ENCODE assay signal across 27 cellular contexts in the genomic region with DNA sequence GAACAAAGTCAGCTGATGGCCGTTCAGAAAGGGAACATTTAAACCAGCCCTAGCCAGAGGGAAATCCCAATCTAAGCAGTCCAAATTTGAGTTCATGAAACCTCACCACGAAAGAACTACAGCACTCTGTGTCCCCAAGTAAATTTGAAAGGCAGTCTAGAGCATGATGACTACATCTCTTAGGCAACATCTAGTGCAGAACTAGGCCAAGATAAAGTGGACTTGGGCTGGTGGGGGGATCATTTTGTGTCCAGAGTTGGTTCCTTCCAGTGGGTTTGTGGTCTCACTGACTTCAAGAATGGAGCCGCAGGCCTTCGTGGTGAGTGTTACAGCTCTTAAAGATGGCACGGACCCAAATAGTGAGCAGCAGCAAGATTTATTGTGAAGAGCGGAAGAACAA.
"Had no signal": no experiment of that assay in that cellular context is flagged by ENCODE, and none has a peak within 500 bp of the region (broad histone marks: within the 10 kb centered on the region; RNA-seq: fewer than 3 reads in every experiment).

No MANE protein-coding gene starts in this region.

- H3K27ac ChIP-seq: body of pancreas, colonic mucosa had no signal

- H3K36me3 ChIP-seq: colonic mucosa had no signal

- H3K4me1 ChIP-seq: body of pancreas, colonic mucosa had no signal

- DNase-seq: activated CD4-positive, alpha-beta memory T cell treated with anti-CD3 and anti-CD28 coated beads for 36 hours; activated CD4-positive, alpha-beta T cell treated with anti-CD3 and anti-CD28 coated beads for 36 hours; activated CD4-positive, alpha-beta T cell treated with anti-CD3 and anti-CD28 coated beads, Interleukin-2, amount 10 ng/mL, durations not matched to agents 24 days and 14 days; activated CD4-positive, CD25-positive, alpha-beta regulatory T cell; activated CD4-positive, CD25-positive, alpha-beta regulatory T cell treated with anti-CD3 and anti-CD28 coated beads, Interleukin-2, amount 50 U/mL, for 72 hours; activated CD8-positive, alpha-beta memory T cell treated with anti-CD3 and anti-CD28 coated beads, Interleukin-2, amount 10 ng/mL, durations not matched to agents 7 days and 5 days; activated CD8-positive, alpha-beta memory T cell treated with anti-CD3 and anti-CD28 coated beads, Interleukin-2, amount 50 U/mL, for 4 hours; activated CD8-positive, alpha-beta T cell treated with anti-CD3 and anti-CD28 coated beads, Interleukin-2, amount 10 ng/mL, durations not matched to agents 7 days and 5 days; activated gamma-delta T cell; activated naive CD4-positive, alpha-beta T cell; activated naive CD4-positive, alpha-beta T cell treated with anti-CD3 and anti-CD28 coated beads, Interleukin-2, amount 10 ng/mL, durations not matched to agents 7 days and 5 days; activated naive CD8-positive, alpha-beta T cell treated with anti-CD3 and anti-CD28 coated beads, Interleukin-2, amount 10 ng/mL, durations not matched to agents 7 days and 5 days; activated T-cell treated with anti-CD3 and anti-CD28 coated beads, Interleukin-2, amount 50 U/mL, for 24 hours; activated T-cell treated with anti-CD3 and anti-CD28 coated beads, Interleukin-2, amount 50 U/mL, for 72 hours; amniotic stem cell; anterior cingulate cortex; body of pancreas; caudate nucleus; colonic mucosa; effector CD8-positive, alpha-beta T cell; endodermal cell; foreskin fibroblast; head of caudate nucleus; T-helper 2 cell had no signal

- H3K27me3 ChIP-seq: body of pancreas, colonic mucosa had no signal

- FAIRE-seq: frontal cortex had no signal

- H3K4me3 ChIP-seq: body of pancreas, colonic mucosa had no signal

- ATAC-seq: activated CD4-positive, alpha-beta T cell treated with anti-CD3 and anti-CD28 coated beads for 36 hours; activated CD8-positive, alpha-beta memory T cell treated with anti-CD3 and anti-CD28 coated beads, Interleukin-2, amount 10 ng/mL, durations not matched to agents 7 days and 5 days; activated CD8-positive, alpha-beta T cell treated with anti-CD3 and anti-CD28 coated beads, Interleukin-2, amount 10 ng/mL, durations not matched to agents 7 days and 5 days; activated naive CD4-positive, alpha-beta T cell treated with anti-CD3 and anti-CD28 coated beads, Interleukin-2, amount 50 U/mL, for 72 hours; activated T-cell treated with anti-CD3 and anti-CD28 coated beads, Interleukin-2, amount 50 U/mL, for 72 hours; body of pancreas; esophagus mucosa had no signal

- H3K9me3 ChIP-seq: body of pancreas, colonic mucosa had no signal
